ENCODE assay signal across 13 cellular contexts in the genomic region with DNA sequence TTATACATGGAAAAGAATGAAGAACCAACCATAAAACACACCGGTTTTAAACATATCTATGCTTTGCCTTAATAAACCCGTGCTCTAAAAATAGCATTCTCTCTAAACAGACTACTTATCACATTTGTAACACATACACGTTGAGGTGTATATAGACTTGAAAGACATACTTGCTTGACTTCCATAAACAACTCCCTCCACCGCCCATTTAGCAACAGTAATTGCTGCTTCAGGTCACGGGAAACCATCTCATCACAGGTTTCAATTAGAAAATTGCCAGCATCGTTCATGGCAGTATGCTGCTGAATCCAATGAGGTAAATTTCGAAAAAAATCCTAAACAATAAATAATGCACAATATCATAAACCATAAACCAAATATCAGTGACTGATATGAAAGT.
DNase-seq lines count a peak whose midpoint lies in the region; ATAC-seq and TF ChIP-seq lines count a peak whose summit lies in the region.
"Had no signal": no experiment of that assay in that cellular context is flagged by ENCODE, and none has a peak within 500 bp of the region (broad histone marks: within the 10 kb centered on the region; RNA-seq: fewer than 3 reads in every experiment).

No MANE protein-coding gene starts in this region.

- no peak for TF ChIP-seq CTCF in HFFc6 (IDR thresholded peaks at IDR 0.05)
- TF ChIP-seq CTCF in natural killer cell (IDR thresholded peaks at IDR 0.05): no peak

- H3K36me3 Mint-ChIP-seq in HFFc6 (ENCODE audit: low read depth): peaks cover 25% of the 10 kb centered on the region
- H3K36me3 Mint-ChIP-seq in natural killer cell: peaks cover 31% of the 10 kb centered on the region
- H3K36me3 Mint-ChIP-seq: activated CD8-positive, alpha-beta memory T cell treated with anti-CD3 and anti-CD28 coated beads, Interleukin-2, amount 10 ng/mL, durations not matched to agents 7 days and 5 days had no signal

- peaks cover 65% of the 10 kb centered on the region for H3K4me1 Mint-ChIP-seq in HFFc6 (ENCODE audit: low read depth)
- peaks cover 0 to 15% of the 10 kb centered on the region in 2 donors for H3K4me1 Mint-ChIP-seq in natural killer cell

- no peak for ATAC-seq in natural killer cell
- ATAC-seq: activated CD8-positive, alpha-beta memory T cell treated with anti-CD3 and anti-CD28 coated beads, Interleukin-2, amount 10 ng/mL, durations not matched to agents 7 days and 5 days had no signal

- DNase-seq in ACHN (peak; percentile 37), HFFc6 (no peak), SW480 (ENCODE audit: low spot score) (peak; percentile 1), natural killer cell (no peak), UCSD-AML1 (lab: John Stamatoyannopoulos, UW; ENCODE audit: unreplicated experiment) (no peak), iPS-NIHi11 (ENCODE audit: low spot score) (no peak), islet precursor cell (no peak)
- DNase-seq in activated CD4-positive, alpha-beta T cell treated with anti-CD3 and anti-CD28 coated beads, Interleukin-2, amount 50 U/mL, for 48 hours: no peak
- DNase-seq: activated CD4-positive, CD25-positive, alpha-beta regulatory T cell; activated CD8-positive, alpha-beta memory T cell treated with anti-CD3 and anti-CD28 coated beads, Interleukin-2, amount 10 ng/mL, durations not matched to agents 7 days and 5 days; activated naive CD4-positive, alpha-beta T cell; SW 1271; trophoblast cell had no signal

- H3K27me3 Mint-ChIP-seq in HFFc6 (ENCODE audit: insufficient read depth) (no peaks in the 10 kb centered on the region), natural killer cell (ENCODE audit: low read depth in 2 of 2) (no peaks in the 10 kb centered on the region)

- H3K4me3 Mint-ChIP-seq in HFFc6: peak overlapping the region; percentile 83; the same call in 1 of the 2 replicates
- peak overlapping the region; percentile 53 for H3K4me3 Mint-ChIP-seq in natural killer cell
- H3K4me3 Mint-ChIP-seq: activated CD8-positive, alpha-beta memory T cell treated with anti-CD3 and anti-CD28 coated beads, Interleukin-2, amount 10 ng/mL, durations not matched to agents 7 days and 5 days had no signal

- no peaks in the 10 kb centered on the region for H3K9me3 Mint-ChIP-seq in HFFc6
- H3K9me3 Mint-ChIP-seq in natural killer cell: no peaks in the 10 kb centered on the region

- peak overlapping the region; percentile 73 for H3K27ac Mint-ChIP-seq in HFFc6
- peak overlapping the region in 1 of 2 donors; percentile 38 for H3K27ac Mint-ChIP-seq in natural killer cell
- H3K27ac Mint-ChIP-seq: activated CD8-positive, alpha-beta memory T cell treated with anti-CD3 and anti-CD28 coated beads, Interleukin-2, amount 10 ng/mL, durations not matched to agents 7 days and 5 days had no signal

- in situ Hi-C loops in ACHN (cut with HindIII; ENCODE audit: low pct_ligation_motif_present, low pct_unique_long_range_greater_than_20kb, low sequenced_read_pairs): no loop called here

- intact Hi-C loops in natural killer cell (cut with micrococcal nuclease): no loop called here

Comparison
In these comparisons a context has a peak if more than half of its experiments do, and no peak if none do; other contexts are left out.
1. DNase-seq: peak in ACHN (single experiment) and SW480 (single experiment); none in HFFc6 (single experiment), natural killer cell (single experiment), UCSD-AML1 (single experiment), iPS-NIHi11 (single experiment), islet precursor cell (single experiment) and activated CD4-positive, alpha-beta T cell treated with anti-CD3 and anti-CD28 coated beads, Interleukin-2, amount 50 U/mL, for 48 hours (0 of 2).